8 cellular contexts compared by ENCODE assay signal in the genomic region with DNA sequence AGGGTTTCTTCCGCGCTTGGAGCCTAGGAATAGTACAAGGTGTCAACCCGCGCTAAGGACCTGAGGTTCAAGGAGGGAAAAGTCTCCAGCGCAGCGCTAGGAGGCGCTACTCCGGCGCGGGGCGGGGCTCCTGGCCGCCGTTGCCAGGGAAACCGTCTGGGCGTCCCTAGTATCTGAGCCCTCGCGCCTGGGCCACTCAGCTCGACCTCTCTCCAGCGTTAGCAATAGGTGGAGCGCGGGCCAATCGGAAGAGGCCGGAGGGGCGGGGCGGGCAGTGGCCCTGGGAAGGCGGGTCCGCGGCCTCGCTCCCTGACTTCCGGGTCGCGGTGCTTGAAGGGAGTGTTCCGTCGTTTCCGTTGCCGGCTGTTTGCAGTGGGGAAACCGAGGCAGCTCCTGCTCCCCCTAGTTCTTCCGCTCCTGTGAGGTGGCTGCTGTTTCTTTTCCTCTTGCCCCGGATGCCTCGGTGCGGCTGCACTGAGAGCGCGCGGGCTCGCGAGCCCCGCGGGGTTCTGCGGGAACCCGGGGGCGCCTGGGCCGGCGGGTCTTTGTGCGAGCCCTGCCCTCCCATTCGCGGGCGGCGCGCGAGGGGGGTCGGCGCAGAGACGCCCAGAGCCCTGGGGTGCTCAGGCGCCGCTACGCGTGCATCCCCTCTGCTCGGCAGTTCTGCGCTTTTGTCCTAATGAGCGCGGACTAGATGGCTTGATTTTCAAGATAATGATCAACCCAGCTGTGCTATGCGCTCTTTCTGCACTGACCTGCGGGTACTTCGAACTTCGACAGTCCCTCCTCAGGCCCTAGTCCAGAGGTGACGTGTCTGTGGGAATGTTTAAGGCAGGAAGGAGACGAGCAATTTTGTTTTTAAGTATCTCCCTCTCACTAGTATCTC. TPM values are rescaled to one million over a fixed set of nuclear protein-coding genes. Genes with fewer than 3 reads are reported as not detected.
DNase-seq lines count a peak whose midpoint lies in the region; FAIRE-seq and TF ChIP-seq lines count a peak whose summit lies in the region.

A gene with protein sequence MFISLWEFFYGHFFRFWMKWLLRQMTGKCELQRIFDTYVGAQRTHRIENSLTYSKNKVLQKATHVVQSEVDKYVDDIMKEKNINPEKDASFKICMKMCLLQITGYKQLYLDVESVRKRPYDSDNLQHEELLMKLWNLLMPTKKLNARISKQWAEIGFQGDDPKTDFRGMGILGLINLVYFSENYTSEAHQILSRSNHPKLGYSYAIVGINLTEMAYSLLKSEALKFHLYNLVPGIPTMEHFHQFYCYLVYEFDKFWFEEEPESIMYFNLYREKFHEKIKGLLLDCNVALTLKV (plus strand): TSS at position 312 of the 886 bp plus-strand sequence. CDS start 1,261 bp downstream, outside the sequence.

- H3K36me3 ChIP-seq in ES-I3 (ENCODE audit: insufficient read depth, low read length) (peaks cover 4% of the 10 kb centered on the region), Loucy (ENCODE audit: insufficient read depth, low read length) (no peaks in the 10 kb centered on the region), neural cell (ENCODE audit: insufficient read depth, low read length) (no peaks in the 10 kb centered on the region), stomach smooth muscle (ENCODE audit: control insufficient read depth in 2 of 2, insufficient read depth in 2 of 2, low read length in 2 of 2) (peaks cover 5 to 7% of the 10 kb centered on the region in 2 donors)

- H3K9ac ChIP-seq in ES-I3 (ENCODE audit: low read depth, low read length) (peak within 1 kb of the TSS; percentile 92), Loucy (ENCODE audit: low read depth, low read length, poor library complexity, severe bottlenecking) (peak within 1 kb of the TSS; percentile 84), neural cell (ENCODE audit: low read length) (peak within 1 kb of the TSS; percentile 77), stomach smooth muscle (ENCODE audit: low read length in 2 of 2) (peak within 1 kb of the TSS; percentile 85 to 92)

- H3K27ac ChIP-seq in neural cell (ENCODE audit: low read length) (peak within 1 kb of the TSS; percentile 77), stomach smooth muscle (ENCODE audit: low read length) (peak within 1 kb of the TSS; percentile 50)

- no peaks in the 10 kb centered on the region for H4K20me1 ChIP-seq in Loucy (ENCODE audit: insufficient read depth, low read length, poor library complexity, severe bottlenecking)
- H4K20me1 ChIP-seq in neural cell (ENCODE audit: insufficient read depth), result no peaks in the 10 kb centered on the region

- peak; percentile 59 for TF ChIP-seq EP300 in neural cell (conservative IDR thresholded peaks at IDR 0.05; ENCODE audit: poor library complexity, severe bottlenecking)

- peak; percentile 77 for DNase-seq in H54 (ENCODE audit: insufficient read length, low spot score)
- DNase-seq in SHP77 (lab: John Stamatoyannopoulos, UW), result peak; percentile 85 to 91
- peak; percentile 99 for DNase-seq in activated effector memory CD4-positive, alpha-beta T cell treated with anti-CD3 and anti-CD28 coated beads, Interleukin-2, amount 50 U/mL, for 16 hours
- DNase-seq in fibroblast of the conjunctiva (ENCODE audit: low read depth), result peak; percentile 96

- peak; percentile 82 for TF ChIP-seq POLR2A in H54 (IDR thresholded peaks at IDR 0.05; ENCODE audit: low read depth, low read length)

- no peaks in the 10 kb centered on the region for H3K4me1 ChIP-seq in ES-I3 (ENCODE audit: insufficient read depth, low read length)
- H3K4me1 ChIP-seq in Loucy (ENCODE audit: insufficient read depth, low read length, poor library complexity, severe bottlenecking), result peaks cover 17% of the 10 kb centered on the region
- H3K4me1 ChIP-seq in stomach smooth muscle (ENCODE audit: control insufficient read depth, insufficient read depth, low read length), result no peaks in the 10 kb centered on the region

- TF ChIP-seq CTCF in Loucy (conservative IDR thresholded peaks at IDR 0.05; ENCODE audit: low read length) (peak; percentile 91), neural cell (IDR thresholded peaks at IDR 0.05; ENCODE audit: poor library complexity, severe bottlenecking) (peak; percentile 99)

- H3K4me2 ChIP-seq in Loucy (ENCODE audit: low read depth, low read length, poor library complexity, severe bottlenecking), result peak within 1 kb of the TSS; percentile 77
- peak within 1 kb of the TSS; percentile 80 for H3K4me2 ChIP-seq in neural cell (ENCODE audit: low read length)

- H3F3A ChIP-seq in Loucy (ENCODE audit: low read depth), result no peaks in the 10 kb centered on the region
- H3F3A ChIP-seq in neural cell (ENCODE audit: insufficient read depth, low read length, poor library complexity, severe bottlenecking), result no peaks in the 10 kb centered on the region

- H3K79me2 ChIP-seq in Loucy (ENCODE audit: insufficient read depth, low read length), result peaks cover 28% of the 10 kb centered on the region
- peaks cover 12% of the 10 kb centered on the region for H3K79me2 ChIP-seq in neural cell (replicated peaks; ENCODE audit: insufficient read depth, low read length)

- H3K9me3 ChIP-seq in ES-I3 (ENCODE audit: control insufficient read depth, insufficient read depth, low read length) (no peaks in the 10 kb centered on the region), Loucy (ENCODE audit: insufficient read depth, low read depth, low read length) (no peaks in the 10 kb centered on the region), neural cell (ENCODE audit: low read length) (no peaks in the 10 kb centered on the region), stomach smooth muscle (ENCODE audit: control insufficient read depth in 2 of 2, low read length in 2 of 2) (no peaks in the 10 kb centered on the region)

- TF ChIP-seq RAD21 in neural cell (conservative IDR thresholded peaks at IDR 0.05), result peak; percentile 69

- no peaks in the 10 kb centered on the region for H3K27me3 ChIP-seq in Loucy (ENCODE audit: insufficient read depth, low read length, poor library complexity, severe bottlenecking)
- no peaks in the 10 kb centered on the region for H3K27me3 ChIP-seq in neural cell (ENCODE audit: insufficient read depth, low read depth, low read length)
- no peaks in the 10 kb centered on the region for H3K27me3 ChIP-seq in stomach smooth muscle (ENCODE audit: control insufficient read depth in 1 of 2, insufficient read depth in 2 of 2, low read length in 2 of 2)

- FAIRE-seq in H54 (lab: Jason Lieb, UNC), result peak; percentile 66

- no peaks in the 10 kb centered on the region for H3K9me2 ChIP-seq in Loucy (replicated peaks; ENCODE audit: low read depth, low read length)
- no peaks in the 10 kb centered on the region for H3K9me2 ChIP-seq in neural cell (ENCODE audit: insufficient read depth, low read length)

- H3K4me3 ChIP-seq in Loucy (ENCODE audit: low read length, poor library complexity, severe bottlenecking) (peak within 1 kb of the TSS; percentile 87), neural cell (ENCODE audit: low read length) (peak within 1 kb of the TSS; percentile 73), stomach smooth muscle (ENCODE audit: low read length in 2 of 2) (peak within 1 kb of the TSS; percentile 90 to 97)

- H2AFZ ChIP-seq in Loucy (ENCODE audit: low read length), result peak within 1 kb of the TSS; percentile 86
- peak within 1 kb of the TSS; percentile 74 for H2AFZ ChIP-seq in neural cell (ENCODE audit: low read depth, low read length)

TF ChIP-seq in neural cell, 6 proteins besides CTCF, POLR2A, EP300 and RAD21:
- TF ChIP-seq TAF1 (IDR thresholded peaks at IDR 0.05; ENCODE audit: low read depth) (peak; percentile 72), SMC3 (conservative IDR thresholded peaks at IDR 0.05; ENCODE audit: poor library complexity) (peak; percentile 83), MXI1 (conservative IDR thresholded peaks at IDR 0.05; ENCODE audit: poor library complexity, severe bottlenecking) (peak; percentile 78), EZH2 (IDR thresholded peaks at IDR 0.05; ENCODE audit: borderline replicate concordance, insufficient read depth, low read length, poor library complexity, severe bottlenecking) (no peak), POLR2AphosphoS5 (IDR thresholded peaks at IDR 0.05) (peak; percentile 89)
- TF ChIP-seq, protein P1, sequence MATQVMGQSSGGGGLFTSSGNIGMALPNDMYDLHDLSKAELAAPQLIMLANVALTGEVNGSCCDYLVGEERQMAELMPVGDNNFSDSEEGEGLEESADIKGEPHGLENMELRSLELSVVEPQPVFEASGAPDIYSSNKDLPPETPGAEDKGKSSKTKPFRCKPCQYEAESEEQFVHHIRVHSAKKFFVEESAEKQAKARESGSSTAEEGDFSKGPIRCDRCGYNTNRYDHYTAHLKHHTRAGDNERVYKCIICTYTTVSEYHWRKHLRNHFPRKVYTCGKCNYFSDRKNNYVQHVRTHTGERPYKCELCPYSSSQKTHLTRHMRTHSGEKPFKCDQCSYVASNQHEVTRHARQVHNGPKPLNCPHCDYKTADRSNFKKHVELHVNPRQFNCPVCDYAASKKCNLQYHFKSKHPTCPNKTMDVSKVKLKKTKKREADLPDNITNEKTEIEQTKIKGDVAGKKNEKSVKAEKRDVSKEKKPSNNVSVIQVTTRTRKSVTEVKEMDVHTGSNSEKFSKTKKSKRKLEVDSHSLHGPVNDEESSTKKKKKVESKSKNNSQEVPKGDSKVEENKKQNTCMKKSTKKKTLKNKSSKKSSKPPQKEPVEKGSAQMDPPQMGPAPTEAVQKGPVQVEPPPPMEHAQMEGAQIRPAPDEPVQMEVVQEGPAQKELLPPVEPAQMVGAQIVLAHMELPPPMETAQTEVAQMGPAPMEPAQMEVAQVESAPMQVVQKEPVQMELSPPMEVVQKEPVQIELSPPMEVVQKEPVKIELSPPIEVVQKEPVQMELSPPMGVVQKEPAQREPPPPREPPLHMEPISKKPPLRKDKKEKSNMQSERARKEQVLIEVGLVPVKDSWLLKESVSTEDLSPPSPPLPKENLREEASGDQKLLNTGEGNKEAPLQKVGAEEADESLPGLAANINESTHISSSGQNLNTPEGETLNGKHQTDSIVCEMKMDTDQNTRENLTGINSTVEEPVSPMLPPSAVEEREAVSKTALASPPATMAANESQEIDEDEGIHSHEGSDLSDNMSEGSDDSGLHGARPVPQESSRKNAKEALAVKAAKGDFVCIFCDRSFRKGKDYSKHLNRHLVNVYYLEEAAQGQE (IDR thresholded peaks at IDR 0.05; ENCODE audit: borderline replicate concordance), result peak; percentile 79

RNA-seq across cellular contexts. Expression of the gene that starts here (rescaled TPM):
- polyA plus RNA-seq in neural cell, result 81.8 and 101 TPM in 2 replicates
- polyA minus RNA-seq in neural cell, result 135 and 152 TPM in 2 replicates

Comparison
In these comparisons a context has a peak if more than half of its experiments do, and no peak if none do; other contexts are left out.
1. Peak in every context shown above with its lines: DNase-seq, H3K4me3 ChIP-seq and H3K27ac ChIP-seq.